In the genomic region with DNA sequence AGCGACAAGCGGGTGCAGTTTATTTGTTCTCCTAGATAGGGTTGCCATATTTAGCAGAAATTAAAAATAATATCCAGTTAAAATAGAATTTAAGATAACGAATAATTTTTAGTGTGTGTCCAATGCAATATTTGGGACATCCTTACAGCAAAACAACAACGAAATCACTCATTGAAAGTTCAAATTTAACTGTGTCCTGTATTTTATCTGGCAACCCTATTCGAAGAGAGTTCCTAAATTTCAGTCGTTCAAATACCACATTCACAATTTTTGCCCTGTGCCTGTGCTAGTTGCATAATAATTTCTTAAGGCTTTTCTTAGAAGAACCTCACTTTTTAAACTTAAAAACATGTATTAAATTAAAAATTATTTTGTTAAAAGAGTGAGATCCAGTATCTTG, we compare ENCODE assay signal across 9 cellular contexts. TPM values are rescaled to one million over a fixed set of nuclear protein-coding genes. Genes with fewer than 3 reads are reported as not detected.
DNase-seq lines count a peak whose midpoint lies in the region; ATAC-seq and TF ChIP-seq lines count a peak whose summit lies in the region.
"Had no signal": no experiment of that assay in that cellular context is flagged by ENCODE, and none has a peak within 500 bp of the region (broad histone marks: within the 10 kb centered on the region; RNA-seq: fewer than 3 reads in every experiment).

No MANE protein-coding gene starts in this region.

- H4K5ac ChIP-seq in mesendoderm (ENCODE audit: low read length): no peak overlapping the region

- H3K4me2 ChIP-seq in mesendoderm (ENCODE audit: low read length): peak overlapping the region; percentile 1

- peak overlapping the region; percentile 89 for H3K56ac ChIP-seq in mesendoderm (ENCODE audit: low read length)

- H2AK5ac ChIP-seq in mesendoderm (ENCODE audit: low read length): no peak overlapping the region

- H3K18ac ChIP-seq in mesendoderm (ENCODE audit: low read length): no peak overlapping the region

- peaks cover 21% of the 10 kb centered on the region for H3K79me1 ChIP-seq in mesendoderm (ENCODE audit: low read length)

- H3K27ac Mint-ChIP-seq in MCF 10A (ENCODE audit: low read depth, unreplicated experiment): peak overlapping the region; percentile 97

- H3K4me1 Mint-ChIP-seq in MCF 10A (ENCODE audit: insufficient read depth, unreplicated experiment): peaks cover 53% of the 10 kb centered on the region

- intact Hi-C loops in left ventricle myocardium superior (cut with micrococcal nuclease) (no loop called here), MCF 10A (cut with micrococcal nuclease) (loop anchor here (2.0 kb wide), 1 partner anchor 97 kb away; no protein-coding TSS in a partner anchor), upper lobe of right lung (cut with DNase I) (no loop called here)

- POLR2A ChIA-PET in MCF 10A (lab: Yijun Ruan, JAX): interaction anchor here (0.6 to 2.1 kb wide), 22 partner anchors 8 to 1633 kb away, joined by 3 to 30 read pairs (median 3); partner anchors contain the start of genes DUSP11, EVA1A, MOB1A and STAMBP

- no peaks in the 10 kb centered on the region for H3K9me3 Mint-ChIP-seq in MCF 10A (ENCODE audit: unreplicated experiment)

- ATAC-seq in left ventricle myocardium superior (no peak), upper lobe of right lung (no peak), HG03175 (IDR thresholded peaks at IDR 0.05; ENCODE audit: unreplicated experiment) (no peak)

- H3K9me3 ChIP-seq in cardiac muscle cell (ENCODE audit: low read depth): no peaks in the 10 kb centered on the region
- no peaks in the 10 kb centered on the region for H3K9me3 ChIP-seq in upper lobe of right lung

- BruUV-seq in MCF 10A (replicated peaks; lab: Mats Ljungman, UMichigan): TSS peak; percentile 75

- WGBS in mesendoderm (ENCODE audit: extremely low coverage, insufficient coverage, low lambda C conversion rate): no CpG with 5 or more reads among the region's 6 CpGs

- no peak overlapping the region for H3K4ac ChIP-seq in mesendoderm (ENCODE audit: low read depth, low read length)

- peak overlapping the region; percentile 79 for H3K9ac ChIP-seq in mesendoderm (ENCODE audit: low read length)

- H2BK15ac ChIP-seq in mesendoderm (replicated peaks; ENCODE audit: low read depth): no peak overlapping the region

- peak overlapping the region; percentile 43 for H3K4me3 ChIP-seq in cardiac muscle cell
- H3K4me3 ChIP-seq in mesendoderm (ENCODE audit: low read length): peak overlapping the region; percentile 64
- peak overlapping the region; percentile 74 for H3K4me3 ChIP-seq in upper lobe of right lung

- no peak overlapping the region for H2BK5ac ChIP-seq in mesendoderm (ENCODE audit: low read length)

- H3K27me3 ChIP-seq in cardiac muscle cell (peaks cover 11% of the 10 kb centered on the region), mesendoderm (ENCODE audit: insufficient read depth, low read length, poor library complexity) (no peaks in the 10 kb centered on the region), upper lobe of right lung (no peaks in the 10 kb centered on the region)

- peaks cover 43% of the 10 kb centered on the region for H3K79me2 ChIP-seq in mesendoderm (ENCODE audit: control insufficient read depth, insufficient read depth, low read length)

- no peak overlapping the region for H3K23ac ChIP-seq in mesendoderm (ENCODE audit: low read length)

- no peak overlapping the region for H4K8ac ChIP-seq in mesendoderm (ENCODE audit: low read depth, low read length)

- CTCF ChIA-PET in MCF 10A (lab: Yijun Ruan, JAX): interaction anchor here (0.6 kb wide), 2 partner anchors 10 to 193 kb away, joined by 3 to 4 read pairs; no protein-coding TSS in a partner anchor

- no peaks in the 10 kb centered on the region for H3K36me3 ChIP-seq in cardiac muscle cell
- H3K36me3 ChIP-seq in mesendoderm (ENCODE audit: control insufficient read depth, insufficient read depth, low read length): peaks cover 2% of the 10 kb centered on the region
- no peaks in the 10 kb centered on the region for H3K36me3 ChIP-seq in upper lobe of right lung

- DNase-seq in cardiac muscle cell (ENCODE audit: low read depth in 1 of 2, low spot score in 1 of 2) (no peak), left ventricle myocardium superior (no peak), MCF 10A (ENCODE audit: unreplicated experiment) (no peak), mesendoderm (no peak), upper lobe of right lung (no peak), retina (no peak), GDM1 (lab: John Stamatoyannopoulos, UW) (no peak)

- no peaks in the 10 kb centered on the region for H3K27me3 Mint-ChIP-seq in MCF 10A (ENCODE audit: insufficient read depth, unreplicated experiment)

- H3K27ac ChIP-seq in cardiac muscle cell (peak overlapping the region; percentile 85), mesendoderm (ENCODE audit: low read depth, low read length) (no peak overlapping the region), upper lobe of right lung (peak overlapping the region; percentile 96)

- TF ChIP-seq CTCF in cardiac muscle cell (IDR thresholded peaks at IDR 0.05; ENCODE audit: low read depth, low read length) (no peak), MCF 10A (IDR thresholded peaks at IDR 0.05; ENCODE audit: unreplicated experiment) (no peak), upper lobe of right lung (IDR thresholded peaks at IDR 0.05) (no peak)

- H2BK120ac ChIP-seq in mesendoderm (ENCODE audit: low read depth, low read length): no peak overlapping the region

- peaks cover 12% of the 10 kb centered on the region for H3K4me1 ChIP-seq in cardiac muscle cell (ENCODE audit: low read depth)
- no peaks in the 10 kb centered on the region for H3K4me1 ChIP-seq in mesendoderm (ENCODE audit: control insufficient read depth, low read depth, low read length)
- peaks cover 21% of the 10 kb centered on the region for H3K4me1 ChIP-seq in upper lobe of right lung

- peak overlapping the region; percentile 85 for H3K4me3 Mint-ChIP-seq in MCF 10A (ENCODE audit: unreplicated experiment)

- peaks cover 5% of the 10 kb centered on the region for H3K36me3 Mint-ChIP-seq in MCF 10A (ENCODE audit: insufficient read depth, unreplicated experiment)

RNA-seq across cellular contexts. Expression of gene DGUOK, which starts 0.7 kb away (rescaled TPM):
- 51.9 and 68.9 TPM in 2 replicates for total RNA-seq in cardiac muscle cell
- 127 and 130 TPM in 2 replicates for polyA plus RNA-seq in cardiac muscle cell
- total RNA-seq in left ventricle myocardium superior: 18.1 TPM
- total RNA-seq in MCF 10A (2022): 74.4 and 92.3 TPM in 2 replicates
- 137 TPM for polyA plus RNA-seq in mesendoderm (2013, experiment 1 of 2)
- 137 TPM for polyA plus RNA-seq in mesendoderm (2013, experiment 2 of 2)
- total RNA-seq in upper lobe of right lung: 34.4 TPM

RNA-seq across cellular contexts. Expression of gene ACTG2, which starts 34.5 kb away (rescaled TPM):
- total RNA-seq in cardiac muscle cell (0.42 and 4.0 TPM in 2 replicates), left ventricle myocardium superior (0.32 TPM), MCF 10A (2022) (not detected in 2 replicates), upper lobe of right lung (37.9 TPM)
- polyA plus RNA-seq in cardiac muscle cell: 0.55 and 6.9 TPM in 2 replicates
- 11.4 TPM for polyA plus RNA-seq in mesendoderm (2013, experiment 1 of 2)
- 12.6 TPM for polyA plus RNA-seq in mesendoderm (2013, experiment 2 of 2)
- total RNA-seq: HT-29 had no signal

RNA-seq across cellular contexts. Expression of gene TET3, which starts 57.4 kb away (rescaled TPM):
- 9.1 and 10.2 TPM in 2 replicates for total RNA-seq in cardiac muscle cell
- 1.6 and 2.9 TPM in 2 replicates for polyA plus RNA-seq in cardiac muscle cell
- 3.3 TPM for total RNA-seq in left ventricle myocardium superior
- total RNA-seq in MCF 10A (2022): 15.0 and 17.5 TPM in 2 replicates
- 7.5 TPM for polyA plus RNA-seq in mesendoderm (2013, experiment 1 of 2)
- polyA plus RNA-seq in mesendoderm (2013, experiment 2 of 2): 6.9 TPM
- 19.9 TPM for total RNA-seq in upper lobe of right lung
